In the genomic region with DNA sequence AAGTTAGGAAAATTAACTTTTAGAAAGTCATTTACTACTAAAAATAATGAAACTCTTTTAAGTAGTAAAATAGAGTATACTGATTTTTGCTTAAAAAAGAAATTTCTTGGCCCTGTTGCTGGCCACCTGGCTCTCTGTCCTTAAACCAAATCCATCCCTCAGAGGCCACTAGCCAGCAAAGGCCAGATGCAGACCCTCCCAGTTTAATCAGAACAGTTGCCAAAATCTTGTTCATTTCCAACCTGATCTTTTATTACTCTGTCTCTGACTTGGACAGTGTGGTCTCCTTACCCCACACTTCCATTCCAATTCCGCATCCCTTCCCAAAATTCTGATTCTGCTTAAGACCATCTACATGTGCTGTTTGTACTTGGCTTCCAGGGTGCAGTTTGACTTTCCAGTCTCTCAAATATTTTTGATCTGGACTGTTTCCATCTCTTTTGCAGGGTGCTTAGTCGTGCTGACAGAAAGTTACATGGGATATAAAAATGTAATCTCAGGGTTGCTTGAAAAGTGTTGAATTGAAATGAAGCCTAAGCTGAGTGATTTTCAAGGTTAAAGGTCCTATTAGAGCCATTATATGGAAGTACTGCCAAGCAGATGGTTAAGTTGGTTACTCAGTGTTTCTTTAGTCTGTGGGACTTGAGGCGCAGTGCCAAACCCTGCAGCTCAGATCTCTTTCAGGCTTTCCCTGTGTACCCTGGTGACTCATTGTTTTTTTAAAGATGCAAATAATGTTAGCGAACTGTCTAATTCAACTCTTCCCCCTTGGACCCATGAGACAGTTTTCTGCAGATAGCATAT, we compare ENCODE assay signal across 8 cellular contexts. TPM values are rescaled to one million over a fixed set of nuclear protein-coding genes. Genes with fewer than 3 reads are reported as not detected.
DNase-seq lines count a peak whose midpoint lies in the region; ATAC-seq and TF ChIP-seq lines count a peak whose summit lies in the region.

No MANE protein-coding gene starts in this region.

- H3K9me3 ChIP-seq in CD8-positive, alpha-beta memory T cell (ENCODE audit: low read length), result no peaks in the 10 kb centered on the region

- no peaks in the 10 kb centered on the region for H3K27me3 ChIP-seq in CD8-positive, alpha-beta memory T cell (ENCODE audit: insufficient read depth, low read length, poor library complexity, severe bottlenecking)

- ATAC-seq in GM19328 (IDR thresholded peaks at IDR 0.05; ENCODE audit: unreplicated experiment), result peak; percentile 80
- peak; percentile 83 for ATAC-seq in HG03135 (IDR thresholded peaks at IDR 0.05; ENCODE audit: unreplicated experiment)

- H3K27me3 Mint-ChIP-seq in Calu3 (ENCODE audit: unreplicated experiment), result no peaks in the 10 kb centered on the region
- H3K27me3 Mint-ChIP-seq in CD8-positive, alpha-beta memory T cell, result peaks cover 0 to 1% of the 10 kb centered on the region in 2 donors

- no peak overlapping the region; the same call in 1 of the 2 replicates for H3K27ac ChIP-seq in RWPE1
- H3K27ac ChIP-seq in CD8-positive, alpha-beta memory T cell (ENCODE audit: low read depth, low read length), result no peak overlapping the region

- H3K4me1 ChIP-seq in CD8-positive, alpha-beta memory T cell (ENCODE audit: insufficient read depth, low read length), result no peaks in the 10 kb centered on the region

- no peak overlapping the region for H3K4me3 Mint-ChIP-seq in Calu3 (ENCODE audit: low read depth, unreplicated experiment)
- H3K4me3 Mint-ChIP-seq in CD8-positive, alpha-beta memory T cell, result no peak overlapping the region

- POLR2A ChIA-PET in RWPE1 (lab: Yijun Ruan, JAX; ENCODE audit: low non-redundant PET), result no interaction called here
- POLR2A ChIA-PET in CD8-positive, alpha-beta memory T cell (lab: Charles Lee), result no interaction called here

- H3K27ac Mint-ChIP-seq in Calu3 (ENCODE audit: unreplicated experiment), result peak overlapping the region; percentile 34
- peak overlapping the region in 1 of 8 donors; percentile 2 for H3K27ac Mint-ChIP-seq in CD8-positive, alpha-beta memory T cell

- no peaks in the 10 kb centered on the region for H3K36me3 ChIP-seq in CD8-positive, alpha-beta memory T cell (ENCODE audit: insufficient read depth, low read length)

- CTCF ChIA-PET in Calu3 (lab: Charles Lee), result interaction anchor here (1.0 to 1.1 kb wide), 2 partner anchors 18 to 35 kb away, joined by 4 to 5 read pairs; a partner anchor contains a TSS
- CTCF ChIA-PET in RWPE1 (lab: Yijun Ruan, JAX), result interaction anchor here (0.7 to 0.9 kb wide), 3 partner anchors 38 to 646 kb away, joined by 3 read pairs; no protein-coding TSS in a partner anchor
- CTCF ChIA-PET in CD8-positive, alpha-beta memory T cell (lab: Charles Lee), result no interaction called here

- peaks cover 42% of the 10 kb centered on the region for H3K4me1 Mint-ChIP-seq in Calu3 (ENCODE audit: low read depth, unreplicated experiment)
- H3K4me1 Mint-ChIP-seq in CD8-positive, alpha-beta memory T cell, result peaks cover 5 to 13% (median 10%) of the 10 kb centered on the region in 3 donors

- BruUV-seq in Calu3 (replicated peaks; lab: Mats Ljungman, UMichigan), result no TSS peak

- DNase-seq in Calu3 (peak; percentile 61), RWPE1 (ENCODE audit: low spot score) (peak; percentile 97), fibroblast of the aortic adventitia (ENCODE audit: low read depth) (peak; percentile 96), skeletal muscle cell (ENCODE audit: low read depth) (peak; percentile 96), GF-D8 (lab: John Stamatoyannopoulos, UW) (no peak)
- no peak for DNase-seq in CD8-positive, alpha-beta memory T cell

- H3K36me3 Mint-ChIP-seq in Calu3 (ENCODE audit: insufficient read depth, unreplicated experiment), result no peaks in the 10 kb centered on the region
- H3K36me3 Mint-ChIP-seq in CD8-positive, alpha-beta memory T cell, result no peaks in the 10 kb centered on the region

- H3K4me3 ChIP-seq in fibroblast of the aortic adventitia (ENCODE audit: low read depth, low read length) (peak overlapping the region; percentile 1), skeletal muscle cell (ENCODE audit: low read depth, low read length) (no peak overlapping the region)
- no peak overlapping the region for H3K4me3 ChIP-seq in CD8-positive, alpha-beta memory T cell (ENCODE audit: low read length)

- H3K9me3 Mint-ChIP-seq in Calu3 (ENCODE audit: low read depth, unreplicated experiment), result no peaks in the 10 kb centered on the region
- H3K9me3 Mint-ChIP-seq in CD8-positive, alpha-beta memory T cell, result no peaks in the 10 kb centered on the region

- intact Hi-C loops in Calu3 (cut with micrococcal nuclease; ENCODE audit: unreplicated experiment), result loop anchor here (2.0 kb wide), 1 partner anchor 35 kb away; a partner anchor contains a TSS

- TF ChIP-seq CTCF in Calu3 (IDR thresholded peaks at IDR 0.05; ENCODE audit: unreplicated experiment) (no peak), RWPE1 (conservative IDR thresholded peaks at IDR 0.05; ENCODE audit: low read depth) (no peak), fibroblast of the aortic adventitia (IDR thresholded peaks at IDR 0.05; ENCODE audit: insufficient read depth, low read length) (no peak)

RNA-seq across cellular contexts. Expression of a gene that starts 18.4 kb away (rescaled TPM):
- total RNA-seq in Calu3 (2022) (56.0 and 57.8 TPM in 2 replicates), fibroblast of the aortic adventitia (ENCODE audit: low replicate concordance) (34.4 and 112 TPM in 2 replicates)
- total RNA-seq in CD8-positive, alpha-beta memory T cell, result 10 to 100 TPM; 54.5 to 61.5 TPM
- polyA plus RNA-seq in CD8-positive, alpha-beta memory T cell, result 59.5 TPM

RNA-seq across cellular contexts. Expression of a gene that starts 36.1 kb away (rescaled TPM):
- 123 and 130 TPM in 2 replicates for total RNA-seq in Calu3 (2022)
- 20.8 and 60.0 TPM in 2 replicates for total RNA-seq in fibroblast of the aortic adventitia (ENCODE audit: low replicate concordance)
- total RNA-seq in CD8-positive, alpha-beta memory T cell, result 10 to 100 TPM; 63.5 to 74.0 TPM
- polyA plus RNA-seq in CD8-positive, alpha-beta memory T cell, result 121 TPM

Comparison
In these comparisons a context has a peak if more than half of its experiments do, and no peak if none do; other contexts are left out.
1. DNase-seq: peak in Calu3 (single experiment), RWPE1 (single experiment), fibroblast of the aortic adventitia (single experiment) and skeletal muscle cell (single experiment); none in GF-D8 (single experiment) and CD8-positive, alpha-beta memory T cell (0 of 5).